Comparison of ENCODE assay signal across 9 cellular contexts in the genomic region with DNA sequence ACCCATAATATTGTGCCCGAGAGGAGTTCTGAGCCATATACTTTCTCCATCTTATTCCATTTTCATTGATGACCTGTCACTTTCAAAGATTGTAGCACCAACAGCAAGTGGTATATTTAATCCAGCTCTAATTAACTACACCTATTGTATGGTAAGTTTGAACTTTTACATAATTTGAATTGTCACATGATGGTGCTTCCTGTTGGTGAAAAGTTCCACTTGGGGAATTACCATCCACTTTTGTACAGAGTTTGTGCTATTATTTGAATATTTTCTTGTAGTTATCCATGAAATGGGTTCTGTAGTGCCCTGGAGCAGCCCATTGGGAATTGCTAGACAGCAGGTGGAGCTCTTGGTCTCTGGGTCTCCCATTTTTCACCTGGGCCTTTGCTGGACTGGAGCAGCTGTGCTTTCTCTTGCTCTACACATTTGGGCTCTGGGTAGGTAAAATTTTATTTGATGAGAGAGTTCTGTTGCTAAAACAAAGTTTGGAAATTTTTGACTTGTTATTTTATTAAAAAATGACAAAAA. TPM values are rescaled to one million over a fixed set of nuclear protein-coding genes. Genes with fewer than 3 reads are reported as not detected.
DNase-seq lines count a peak whose midpoint lies in the region; ATAC-seq and TF ChIP-seq lines count a peak whose summit lies in the region.
"Had no signal": no experiment of that assay in that cellular context is flagged by ENCODE, and none has a peak within 500 bp of the region (broad histone marks: within the 10 kb centered on the region; RNA-seq: fewer than 3 reads in every experiment).

No MANE protein-coding gene starts in this region.

- CTCF ChIA-PET in MCF 10A (lab: Yijun Ruan, JAX) = interaction anchor here (0.6 to 5.3 kb wide), 36 partner anchors 9 to 633 kb away, joined by 3 to 84 read pairs (median 4); partner anchors contain the start of genes ART4 and RERG

- no peaks in the 10 kb centered on the region for H3K9me3 Mint-ChIP-seq in MCF 10A (ENCODE audit: unreplicated experiment)
- H3K9me3 Mint-ChIP-seq in naive thymus-derived CD8-positive, alpha-beta T cell = no peaks in the 10 kb centered on the region
- no peaks in the 10 kb centered on the region for H3K9me3 Mint-ChIP-seq in nephron progenitor cell

- POLR2A ChIA-PET in MCF 10A (lab: Yijun Ruan, JAX) = interaction anchor here (0.8 to 2.6 kb wide), 10 partner anchors 7 to 410 kb away, joined by 3 to 22 read pairs (median 3); partner anchors contain the start of genes C12orf60, RERG and WBP11
- POLR2A ChIA-PET in naive thymus-derived CD8-positive, alpha-beta T cell (lab: Charles Lee) = interaction anchor here (1.2 to 3.2 kb wide), 3 partner anchors 8 to 41 kb away, joined by 4 to 17 read pairs (median 5); partner anchors contain the start of genes C12orf60 and WBP11

- H3K27me3 Mint-ChIP-seq in MCF 10A (ENCODE audit: insufficient read depth, unreplicated experiment) (no peaks in the 10 kb centered on the region), nephron progenitor cell (ENCODE audit: low read depth, poor library complexity) (peaks cover 9% of the 10 kb centered on the region)
- H3K27me3 Mint-ChIP-seq in naive thymus-derived CD8-positive, alpha-beta T cell = no peaks in the 10 kb centered on the region

- intact Hi-C loops in MCF 10A (cut with micrococcal nuclease) = loop anchor here (1.0 kb wide), 2 partner anchors 34 to 184 kb away; no protein-coding TSS in a partner anchor

- ATAC-seq in naive thymus-derived CD8-positive, alpha-beta T cell = peak; percentile 42 to 50
- ATAC-seq in HG03039 (IDR thresholded peaks at IDR 0.05; ENCODE audit: unreplicated experiment) = no peak

- BruUV-seq in MCF 10A (replicated peaks; lab: Mats Ljungman, UMichigan) = no TSS peak

- H3K4me3 Mint-ChIP-seq in MCF 10A (ENCODE audit: unreplicated experiment) (no peak overlapping the region), nephron progenitor cell (no peak overlapping the region)
- H3K4me3 Mint-ChIP-seq in naive thymus-derived CD8-positive, alpha-beta T cell = peak overlapping the region in 3 of 10 donors; percentile 4 to 49 (median 46)

- DNase-seq in DMS 273 (lab: John Stamatoyannopoulos, UW; ENCODE audit: unreplicated experiment) (peak; percentile 28), DMS 273 treated with DMSO at 0.1 percent for 48 hours (lab: John Stamatoyannopoulos, UW) (no peak), LNCaP clone FGC (ENCODE audit: low read depth) (peak; percentile 8), MCF 10A (ENCODE audit: unreplicated experiment) (peak; percentile 64), cerebellum (ENCODE audit: low spot score) (no peak), nephron progenitor cell (no peak)
- DNase-seq in naive thymus-derived CD8-positive, alpha-beta T cell = no peak
- DNase-seq: 8988T had no signal

- H3K4me1 Mint-ChIP-seq in MCF 10A (ENCODE audit: insufficient read depth, unreplicated experiment) (peaks cover 6% of the 10 kb centered on the region), nephron progenitor cell (no peaks in the 10 kb centered on the region)
- H3K4me1 Mint-ChIP-seq in naive thymus-derived CD8-positive, alpha-beta T cell = peaks cover 10 to 16% (median 14%) of the 10 kb centered on the region in 4 donors

- H3K36me3 Mint-ChIP-seq in MCF 10A (ENCODE audit: insufficient read depth, unreplicated experiment) (peaks cover 6% of the 10 kb centered on the region), nephron progenitor cell (ENCODE audit: low read depth) (no peaks in the 10 kb centered on the region)
- H3K36me3 Mint-ChIP-seq in naive thymus-derived CD8-positive, alpha-beta T cell = no peaks in the 10 kb centered on the region

- H3K27ac Mint-ChIP-seq in MCF 10A (ENCODE audit: low read depth, unreplicated experiment) = no peak overlapping the region
- peak overlapping the region in 4 of 10 donors; percentile 6 to 54 (median 39) for H3K27ac Mint-ChIP-seq in naive thymus-derived CD8-positive, alpha-beta T cell
- H3K27ac Mint-ChIP-seq in nephron progenitor cell = no peak overlapping the region

- H3K4me3 ChIP-seq in LNCaP clone FGC (ENCODE audit: low read depth, low read length) = no peak overlapping the region

- TF ChIP-seq CTCF in LNCaP clone FGC (IDR thresholded peaks at IDR 0.05; ENCODE audit: control insufficient read depth, extremely low read depth, insufficient read depth) (peak; percentile 71), MCF 10A (IDR thresholded peaks at IDR 0.05; ENCODE audit: unreplicated experiment) (peak; percentile 65), nephron progenitor cell (IDR thresholded peaks at IDR 0.05) (no peak)

RNA-seq across cellular contexts. Expression of gene SMCO3, which starts 3.0 kb away (rescaled TPM):
- total RNA-seq in MCF 10A (2022) (0.20 TPM in 1 of 2 replicates, not detected in the other), cerebellum (not detected)
- total RNA-seq in naive thymus-derived CD8-positive, alpha-beta T cell = not detected
- under 1 TPM in 1 of 3 donors, not detected in 2; 0.07 TPM for polyA plus RNA-seq in naive thymus-derived CD8-positive, alpha-beta T cell

RNA-seq across cellular contexts. Expression of gene C12orf60, which starts 7.5 kb away (rescaled TPM):
- total RNA-seq in MCF 10A (2022) (2.2 and 2.6 TPM in 2 replicates), cerebellum (4.4 TPM)
- 1 to 10 TPM in 1 of 2 experiments, under 1 TPM in 1; 0.71 to 1.3 TPM for total RNA-seq in naive thymus-derived CD8-positive, alpha-beta T cell
- 1 to 10 TPM in 2 of 3 donors, under 1 TPM in 1; 0.98 to 2.5 (median 1.7) TPM for polyA plus RNA-seq in naive thymus-derived CD8-positive, alpha-beta T cell

RNA-seq across cellular contexts. Expression of gene WBP11, which starts 7.7 kb away (rescaled TPM):
- 51.3 and 56.6 TPM in 2 replicates for total RNA-seq in MCF 10A (2022)
- 100 to 1,000 TPM in 1 of 2 experiments, 10 to 100 TPM in 1; 93.8 to 106 TPM for total RNA-seq in naive thymus-derived CD8-positive, alpha-beta T cell
- polyA plus RNA-seq in naive thymus-derived CD8-positive, alpha-beta T cell = 10 to 100 TPM; 59.5 to 66.5 (median 59.8) TPM
- 26.2 TPM for total RNA-seq in cerebellum

RNA-seq across cellular contexts. Expression of gene ART4, which starts 32.3 kb away (rescaled TPM):
- total RNA-seq in MCF 10A (2022) = not detected in 2 replicates
- total RNA-seq in naive thymus-derived CD8-positive, alpha-beta T cell = not detected
- polyA plus RNA-seq in naive thymus-derived CD8-positive, alpha-beta T cell = not detected
- 0.09 TPM for total RNA-seq in cerebellum

Comparison
In these comparisons a context has a peak if more than half of its experiments do, and no peak if none do; other contexts are left out.
1. DNase-seq: peak in DMS 273 (single experiment), LNCaP clone FGC (single experiment) and MCF 10A (single experiment); none in DMS 273 treated with DMSO at 0.1 percent for 48 hours (single experiment), naive thymus-derived CD8-positive, alpha-beta T cell (0 of 10), cerebellum (single experiment) and nephron progenitor cell (single experiment).